In genomic region chr2:96274355-96275056, GRCh38 we compare ENCODE assay signal across 2 cellular contexts.
TF ChIP-seq lines count a peak whose summit lies in the region.

No MANE protein-coding gene starts in this region.

TF ChIP-seq in IMR-90, 13 proteins besides CTCF, POLR2A, EP300 and RAD21:
- TF ChIP-seq BHLHE40 (IDR thresholded peaks at IDR 0.05; ENCODE audit: low read depth, low read length) (no peak), RFX5 (IDR thresholded peaks at IDR 0.05; ENCODE audit: low read depth, low read length) (no peak), CEBPB (IDR thresholded peaks at IDR 0.05; ENCODE audit: low read depth, low read length) (no peak), RCOR1 (IDR thresholded peaks at IDR 0.05; ENCODE audit: insufficient replicate concordance, low read length) (no peak), USF2 (IDR thresholded peaks at IDR 0.05; ENCODE audit: low read depth, low read length) (no peak), FOS (IDR thresholded peaks at IDR 0.05; ENCODE audit: low read depth, low read length) (no peak), MAZ (IDR thresholded peaks at IDR 0.05; ENCODE audit: borderline replicate concordance, low read depth, low read length) (no peak), CHD1 (IDR thresholded peaks at IDR 0.05; ENCODE audit: low read depth, low read length) (no peak), ELK1 (IDR thresholded peaks at IDR 0.05; ENCODE audit: borderline replicate concordance, low read depth, low read length) (no peak)
TF ChIP-seq in IMR-90: peak in this region for 0.

TF ChIP-seq in GM12878, 131 proteins besides CTCF, POLR2A, EP300 and RAD21:
- TF ChIP-seq ZNF274 (IDR thresholded peaks at IDR 0.05; ENCODE audit: insufficient read depth, insufficient read length) (no peak), POLR2AphosphoS2 (IDR thresholded peaks at IDR 0.05; ENCODE audit: low read depth, low read length) (0 out of 2 replicates have a peak, but pooled peaks have one; percentile 29)
